Comparison of ENCODE assay signal across 8 cellular contexts in the genomic region with DNA sequence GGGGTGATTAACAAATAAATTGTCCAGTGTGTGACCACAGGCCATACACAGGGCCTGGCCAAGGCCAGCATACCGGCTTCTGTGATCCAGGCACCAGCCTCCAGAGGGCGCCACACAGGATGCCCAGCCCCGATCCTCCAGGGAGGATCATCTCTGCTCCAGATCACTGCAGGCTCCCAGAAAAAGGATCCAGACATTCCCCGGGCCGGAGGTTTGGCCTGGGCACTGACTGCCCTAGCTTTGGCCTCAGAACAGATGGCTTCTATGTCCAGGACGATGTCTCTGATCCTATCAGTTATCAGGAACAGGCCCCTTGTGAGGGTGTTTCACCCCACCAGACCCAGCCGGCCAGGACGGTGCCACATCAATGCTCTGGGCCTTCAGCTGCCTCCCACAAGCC.
DNase-seq lines count a peak whose midpoint lies in the region; ATAC-seq, FAIRE-seq and TF ChIP-seq lines count a peak whose summit lies in the region.

No MANE protein-coding gene starts in this region.

- no peak overlapping the region for H2AFZ ChIP-seq in GM12878 (ENCODE audit: control insufficient read depth, low read depth, low read length)

- POLR2A ChIA-PET in GM12878 (lab: Charles Lee): no interaction called here

- H3K4me1 ChIP-seq in GM12878 (ENCODE audit: control insufficient read depth, insufficient read depth, low read length) (peaks cover 7% of the 10 kb centered on the region), upper lobe of left lung (no peaks in the 10 kb centered on the region), tibial artery (peaks cover 0 to 3% (median 0%) of the 10 kb centered on the region in 4 donors)

- peak; percentile 52 for TF ChIP-seq RAD21 in GM12878 (IDR thresholded peaks at IDR 0.05; ENCODE audit: insufficient read depth, low read depth, low read length)

- no peaks in the 10 kb centered on the region for H3K27me3 ChIP-seq in GM12878 (replicated peaks in 1 of 2; ENCODE audit: control insufficient read depth in 2 of 2, insufficient read depth in 2 of 2, low read length in 1 of 2)
- no peaks in the 10 kb centered on the region for H3K27me3 ChIP-seq in upper lobe of left lung
- peaks cover 0 to 33% of the 10 kb centered on the region in 2 donors for H3K27me3 ChIP-seq in tibial artery

- no TSS peak for BruUV-seq in GM12878 (replicated peaks; lab: Mats Ljungman, UMichigan)

- RAD21 ChIA-PET in GM12878 (lab: Charles Lee; ENCODE audit: unreplicated experiment): interaction anchor here (0.9 to 1.0 kb wide), 2 partner anchors 11 to 97 kb away, joined by 3 read pairs; no protein-coding TSS in a partner anchor

- intact Hi-C loops in GM12878 (cut with micrococcal nuclease; ENCODE audit: unreplicated experiment): no loop called here
- intact Hi-C loops in tibial artery (cut with DNase I; ENCODE audit: low total_unique reads): no loop called here

- no peaks in the 10 kb centered on the region for H4K20me1 ChIP-seq in GM12878 (ENCODE audit: control insufficient read depth, insufficient read depth)

- CTCF ChIA-PET in GM12878 (lab: Yijun Ruan, JAX): interaction anchor here (0.9 to 1.7 kb wide), 6 partner anchors 9 to 242 kb away, joined by 3 to 14 read pairs (median 4); no protein-coding TSS in a partner anchor

- H3K4me2 ChIP-seq in GM12878 (ENCODE audit: control insufficient read depth, insufficient read depth): no peak overlapping the region

- H3K9me3 ChIP-seq in GM12878 (replicated peaks; ENCODE audit: control insufficient read depth, insufficient read depth, low read length): no peaks in the 10 kb centered on the region
- no peaks in the 10 kb centered on the region for H3K9me3 ChIP-seq in upper lobe of left lung
- no peaks in the 10 kb centered on the region for H3K9me3 ChIP-seq in tibial artery

- H3K9ac ChIP-seq in GM12878 (ENCODE audit: control insufficient read depth, insufficient read depth, low read length): no peak overlapping the region

- TF ChIP-seq POLR2A in GM12878 (IDR thresholded peaks at IDR 0.05; ENCODE audit: low read depth, low read length) (no peak), upper lobe of left lung (IDR thresholded peaks at IDR 0.05) (no peak)

- no peaks in the 10 kb centered on the region for H3K79me2 ChIP-seq in GM12878 (ENCODE audit: control insufficient read depth, insufficient read depth, low read length)

- peak; percentile 45 for DNase-seq in CD1c-positive myeloid dendritic cell (ENCODE audit: extremely low spot score)
- peak; percentile 21 for DNase-seq in NCI-H345 (lab: John Stamatoyannopoulos, UW)
- DNase-seq in GM12878 (ENCODE audit: low read depth, low spot score): no peak
- peak; percentile 56 for DNase-seq in left kidney (ENCODE audit: low read depth, low spot score)
- peak in 1 of 2 donors; percentile 50 for DNase-seq in upper lobe of left lung
- DNase-seq in NCI-H1048 (lab: John Stamatoyannopoulos, UW): no peak
- no peak for DNase-seq in tibial artery

- TF ChIP-seq CTCF in GM12878 (IDR thresholded peaks at IDR 0.05 in 2 of 3, conservative IDR thresholded peaks at IDR 0.05 in 1 of 3; ENCODE audit: control insufficient read depth in 2 of 3, extremely low read depth in 1 of 3, insufficient read depth in 1 of 3, low read depth in 3 of 3, low read length in 3 of 3): peak; percentile 62 to 84 (median 79)
- peak in 5 of 6 experiments; percentile 14 to 54 (median 40) for TF ChIP-seq CTCF in upper lobe of left lung (IDR thresholded peaks at IDR 0.05)
- peak in 1 of 2 experiments; percentile 38 for TF ChIP-seq CTCF in tibial artery (IDR thresholded peaks at IDR 0.05)

- H3K27ac ChIP-seq in GM12878 (ENCODE audit: control insufficient read depth, insufficient read depth) (no peak overlapping the region), upper lobe of left lung (no peak overlapping the region), tibial artery (no peak overlapping the region)

- peak; percentile 59 for FAIRE-seq in GM12878 (lab: Jason Lieb, UNC)

- ATAC-seq in GM19043 (IDR thresholded peaks at IDR 0.05; ENCODE audit: low read depth, unreplicated experiment) (peak; percentile 45), GM12878 (peak; percentile 87), upper lobe of left lung (ENCODE audit: low FRiP score in 2 of 2) (no peak)

- SMC1A ChIA-PET in GM12878 (lab: Charles Lee; ENCODE audit: uncharacterized antibody, unreplicated experiment): interaction anchor here (1.0 kb wide), 1 partner anchor 228 kb away, joined by 3 read pairs; no protein-coding TSS in a partner anchor

- no peak overlapping the region for H3K4me3 ChIP-seq in GM12878
- no peak overlapping the region for H3K4me3 ChIP-seq in upper lobe of left lung
- H3K4me3 ChIP-seq in tibial artery: no peak overlapping the region

- in situ Hi-C loops in GM12878 (cut with MboI): loop anchor here (5.0 kb wide), 1 partner anchor 229 kb away; no protein-coding TSS in a partner anchor

- WGBS in GM12878 (ENCODE audit: insufficient coverage, insufficient replicate concordance, low lambda C conversion rate, missing lambda C conversion rate): 6% methylated on average over 8 of the region's 8 CpGs
- WGBS in upper lobe of left lung, 2 donors: 56 to 65% methylated on average over 7 to 8 of the region's 8 CpGs

- H3K36me3 ChIP-seq in GM12878 (ENCODE audit: control insufficient read depth in 2 of 2, insufficient read depth in 2 of 2, low read length in 1 of 2) (no peaks in the 10 kb centered on the region), upper lobe of left lung (no peaks in the 10 kb centered on the region), tibial artery (no peaks in the 10 kb centered on the region)

- TF ChIP-seq EP300 in GM12878 (IDR thresholded peaks at IDR 0.05; ENCODE audit: borderline replicate concordance in 1 of 2, control insufficient read depth in 1 of 2, low read depth in 2 of 2, low read length in 2 of 2) (no peak), upper lobe of left lung (IDR thresholded peaks at IDR 0.05) (no peak)

TF ChIP-seq in GM12878, 131 proteins besides CTCF, POLR2A, EP300 and RAD21:
- 0 out of 2 replicates have a peak, but pooled peaks have one; percentile 30 for TF ChIP-seq YY1 (IDR thresholded peaks at IDR 0.05; ENCODE audit: low read depth, low read length)
- TF ChIP-seq ZBTB11 (CRISPR knock-in tag; IDR thresholded peaks at IDR 0.05): no peak
- no peak for TF ChIP-seq NFIC (IDR thresholded peaks at IDR 0.05; ENCODE audit: low read depth, low read length)
- peak; percentile 55; the same call in 1 of the 2 replicates for TF ChIP-seq SMC3 (IDR thresholded peaks at IDR 0.05; ENCODE audit: borderline replicate concordance, low read length)

Comparison
In these comparisons a context has a peak if more than half of its experiments do, and no peak if none do; other contexts are left out.
1. DNase-seq: peak in CD1c-positive myeloid dendritic cell (single experiment), NCI-H345 (single experiment) and left kidney (single experiment); none in GM12878 (single experiment), NCI-H1048 (single experiment) and tibial artery (0 of 2).
2. ATAC-seq: peak in GM19043 (single experiment) and GM12878 (single experiment); none in upper lobe of left lung (0 of 2).